In genomic region chr18:64734063-64734462, GRCh38 we compare ENCODE assay signal across 25 cellular contexts.
"Had no signal": no experiment of that assay in that cellular context is flagged by ENCODE, and none has a peak within 500 bp of the region (broad histone marks: within the 10 kb centered on the region; RNA-seq: fewer than 3 reads in every experiment).

No MANE protein-coding gene starts in this region.

- H3K9me3 ChIP-seq: ascending aorta, esophagus squamous epithelium, heart left ventricle had no signal

- H3K4me1 ChIP-seq: ascending aorta, esophagus squamous epithelium, heart left ventricle had no signal

- H3K36me3 ChIP-seq: ascending aorta, esophagus squamous epithelium, heart left ventricle had no signal

- DNase-seq: activated CD4-positive, alpha-beta memory T cell treated with anti-CD3 and anti-CD28 coated beads for 36 hours; activated CD4-positive, alpha-beta T cell treated with anti-CD3 and anti-CD28 coated beads for 36 hours; activated CD4-positive, alpha-beta T cell treated with anti-CD3 and anti-CD28 coated beads, Interleukin-2, amount 10 ng/mL, durations not matched to agents 24 days and 14 days; activated CD4-positive, CD25-positive, alpha-beta regulatory T cell; activated CD4-positive, CD25-positive, alpha-beta regulatory T cell treated with anti-CD3 and anti-CD28 coated beads, Interleukin-2, amount 50 U/mL, for 72 hours; activated CD8-positive, alpha-beta memory T cell treated with anti-CD3 and anti-CD28 coated beads, Interleukin-2, amount 10 ng/mL, durations not matched to agents 7 days and 5 days; activated CD8-positive, alpha-beta memory T cell treated with anti-CD3 and anti-CD28 coated beads, Interleukin-2, amount 50 U/mL, for 4 hours; activated CD8-positive, alpha-beta T cell treated with anti-CD3 and anti-CD28 coated beads, Interleukin-2, amount 10 ng/mL, durations not matched to agents 7 days and 5 days; activated effector memory CD4-positive, alpha-beta T cell treated with anti-CD3 and anti-CD28 coated beads, Interleukin-2, amount 50 U/mL, for 16 hours; activated naive CD4-positive, alpha-beta T cell treated with anti-CD3 and anti-CD28 coated beads, Interleukin-2, amount 10 ng/mL, durations not matched to agents 7 days and 5 days; activated naive CD8-positive, alpha-beta T cell treated with anti-CD3 and anti-CD28 coated beads, Interleukin-2, amount 10 ng/mL, durations not matched to agents 7 days and 5 days; activated T-cell treated with anti-CD3 and anti-CD28 coated beads, Interleukin-2, amount 50 U/mL, for 1 hour; activated T-cell treated with anti-CD3 and anti-CD28 coated beads, Interleukin-2, amount 50 U/mL, for 48 hours; caudate nucleus; cortex of kidney; dermis blood vessel endothelial cell; effector CD4-positive, alpha-beta T cell; effector memory CD8-positive, alpha-beta T cell; esophagus squamous epithelium; foreskin melanocyte; heart left ventricle; T-helper 2 cell had no signal

- H3K4me3 ChIP-seq: ascending aorta, esophagus squamous epithelium, heart left ventricle had no signal

- ATAC-seq: activated CD4-positive, alpha-beta T cell treated with anti-CD3 and anti-CD28 coated beads for 36 hours; activated CD8-positive, alpha-beta memory T cell treated with anti-CD3 and anti-CD28 coated beads, Interleukin-2, amount 10 ng/mL, durations not matched to agents 7 days and 5 days; activated CD8-positive, alpha-beta T cell treated with anti-CD3 and anti-CD28 coated beads, Interleukin-2, amount 10 ng/mL, durations not matched to agents 7 days and 5 days; activated naive CD4-positive, alpha-beta T cell treated with anti-CD3 and anti-CD28 coated beads, Interleukin-2, amount 50 U/mL, for 72 hours; effector memory CD8-positive, alpha-beta T cell; heart left ventricle had no signal

- H3K27me3 ChIP-seq: ascending aorta, esophagus squamous epithelium, heart left ventricle had no signal

- H3K27ac ChIP-seq: ascending aorta, epithelial cell of prostate, esophagus squamous epithelium, heart left ventricle had no signal
